22 cellular contexts compared by ENCODE assay signal in genomic region chr3:39419697-39420293, GRCh38. TPM values are rescaled to one million over a fixed set of nuclear protein-coding genes. Genes with fewer than 3 reads are reported as not detected.
A peak's percentile ranks its signal among the peaks of the same experiment; 100 is the strongest.
DNase-seq lines count a peak whose midpoint lies in the region; ATAC-seq and TF ChIP-seq lines count a peak whose summit lies in the region.
"Had no signal": no experiment of that assay in that cellular context is flagged by ENCODE, and none has a peak within 500 bp of the region (broad histone marks: within the 10 kb centered on the region; RNA-seq: fewer than 3 reads in every experiment).

No MANE protein-coding gene starts in this region.

- H3K9me3 ChIP-seq in left lung (no peaks in the 10 kb centered on the region), upper lobe of right lung (no peaks in the 10 kb centered on the region)
- H3K9me3 ChIP-seq: SK-N-SH had no signal

- H3K4me3 ChIP-seq in left lung = no peak overlapping the region
- no peak overlapping the region for H3K4me3 ChIP-seq in upper lobe of right lung
- H3K4me3 ChIP-seq: K562 had no signal

- H3K4me1 ChIP-seq in left lung (no peaks in the 10 kb centered on the region), upper lobe of right lung (no peaks in the 10 kb centered on the region)

- H3K4me3 Mint-ChIP-seq in activated T-cell treated with anti-CD3 and anti-CD28 coated beads, Interleukin-2, amount 50 U/mL, for 72 hours = no peak overlapping the region
- no peak overlapping the region for H3K4me3 Mint-ChIP-seq in activated T-cell treated with anti-CD3 and anti-CD28 coated beads, Interleukin-2, amount 50 U/mL, for 24 hours
- H3K4me3 Mint-ChIP-seq: B cell had no signal

- no peaks in the 10 kb centered on the region for H3K9me3 Mint-ChIP-seq in activated T-cell treated with anti-CD3 and anti-CD28 coated beads, Interleukin-2, amount 50 U/mL, for 72 hours
- no peaks in the 10 kb centered on the region for H3K9me3 Mint-ChIP-seq in activated T-cell treated with anti-CD3 and anti-CD28 coated beads, Interleukin-2, amount 50 U/mL, for 24 hours

- no peak for ATAC-seq in activated T-cell treated with anti-CD3 and anti-CD28 coated beads, Interleukin-2, amount 50 U/mL, for 72 hours (replicated peaks in 1 of 2)
- ATAC-seq in left lung = peak; percentile 86
- ATAC-seq in upper lobe of right lung = peak; percentile 73
- no peak for ATAC-seq in activated CD4-positive, CD25-positive, alpha-beta regulatory T cell treated with anti-CD3 and anti-CD28 coated beads, Interleukin-2, amount 50 U/mL, for 24 hours
- ATAC-seq in HG03196 (IDR thresholded peaks at IDR 0.05; ENCODE audit: unreplicated experiment) = no peak
- ATAC-seq: HepG2, K562 had no signal

- H3K27me3 Mint-ChIP-seq in activated T-cell treated with anti-CD3 and anti-CD28 coated beads, Interleukin-2, amount 50 U/mL, for 72 hours (ENCODE audit: low read depth) = no peaks in the 10 kb centered on the region
- no peaks in the 10 kb centered on the region for H3K27me3 Mint-ChIP-seq in activated T-cell treated with anti-CD3 and anti-CD28 coated beads, Interleukin-2, amount 50 U/mL, for 24 hours
- H3K27me3 Mint-ChIP-seq: B cell had no signal

- H3K27me3 ChIP-seq in left lung = no peaks in the 10 kb centered on the region
- no peaks in the 10 kb centered on the region for H3K27me3 ChIP-seq in upper lobe of right lung

- no peaks in the 10 kb centered on the region for H3K4me1 Mint-ChIP-seq in activated T-cell treated with anti-CD3 and anti-CD28 coated beads, Interleukin-2, amount 50 U/mL, for 72 hours (ENCODE audit: low read depth)
- H3K4me1 Mint-ChIP-seq in activated T-cell treated with anti-CD3 and anti-CD28 coated beads, Interleukin-2, amount 50 U/mL, for 24 hours (ENCODE audit: low read depth) = peaks cover 4% of the 10 kb centered on the region

- TF ChIP-seq CTCF in left lung (IDR thresholded peaks at IDR 0.05) (no peak), upper lobe of right lung (IDR thresholded peaks at IDR 0.05) (no peak)

- H3K36me3 Mint-ChIP-seq in activated T-cell treated with anti-CD3 and anti-CD28 coated beads, Interleukin-2, amount 50 U/mL, for 72 hours (ENCODE audit: insufficient read depth in 2 of 2) = no peaks in the 10 kb centered on the region
- H3K36me3 Mint-ChIP-seq in activated T-cell treated with anti-CD3 and anti-CD28 coated beads, Interleukin-2, amount 50 U/mL, for 24 hours (ENCODE audit: low read depth) = peaks cover 20% of the 10 kb centered on the region

- intact Hi-C loops in left lung (cut with DNase I) (no loop called here), upper lobe of right lung (cut with DNase I) (no loop called here)

- H3K27ac ChIP-seq in left lung (no peak overlapping the region), upper lobe of right lung (no peak overlapping the region)
- H3K27ac ChIP-seq: RWPE1 had no signal

- H3K27ac Mint-ChIP-seq in activated T-cell treated with anti-CD3 and anti-CD28 coated beads, Interleukin-2, amount 50 U/mL, for 72 hours = peak overlapping the region; percentile 62
- H3K27ac Mint-ChIP-seq in activated T-cell treated with anti-CD3 and anti-CD28 coated beads, Interleukin-2, amount 50 U/mL, for 24 hours = no peak overlapping the region
- H3K27ac Mint-ChIP-seq: B cell had no signal

- peaks cover 0 to 1% of the 10 kb centered on the region in 2 donors for H3K36me3 ChIP-seq in left lung
- H3K36me3 ChIP-seq in upper lobe of right lung = no peaks in the 10 kb centered on the region

- no peak for DNase-seq in activated T-cell treated with anti-CD3 and anti-CD28 coated beads, Interleukin-2, amount 50 U/mL, for 72 hours
- no peak for DNase-seq in activated T-cell treated with anti-CD3 and anti-CD28 coated beads, Interleukin-2, amount 50 U/mL, for 24 hours
- DNase-seq in NCI-H748 treated with DMSO at 0.1 percent for 48 hours (lab: John Stamatoyannopoulos, UW) (peak; percentile 39), left lung (no peak), upper lobe of right lung (no peak), superior temporal gyrus (ENCODE audit: extremely low spot score) (no peak)
- DNase-seq: DMS53; GDM1; NCI-H1092 treated with DMSO at 0.1 percent for 48 hours; NCI-H1436 treated with DMSO at 0.1 percent for 48 hours; NCI-H2081 treated with DMSO at 0.1 percent for 48 hours; NCI-H446 treated with DMSO at 0.1 percent for 48 hours; NCI-H526 treated with DMSO at 0.1 percent for 48 hours; NK-92 treated with Interleukin-12 subunit alpha and Interleukin-12 subunit beta, amount 100 ng/mL, for 24 hours; SHP77 treated with DMSO at 0.1 percent for 48 hours; SK-N-SH had no signal

RNA-seq across cellular contexts. Expression of gene RPSA, which starts 13.3 kb away (rescaled TPM):
- 1,000 to 10,000 TPM; 2,329 to 2,816 TPM for total RNA-seq in activated T-cell treated with anti-CD3 and anti-CD28 coated beads, Interleukin-2, amount 50 U/mL, for 72 hours
- total RNA-seq in left lung (1,000 to 10,000 TPM in 1 of 2 donors, 100 to 1,000 TPM in 1; 738 to 1,176 TPM), upper lobe of right lung (732 TPM)

RNA-seq across cellular contexts. Expression of gene SLC25A38, which starts 36.6 kb away (rescaled TPM):
- total RNA-seq in activated T-cell treated with anti-CD3 and anti-CD28 coated beads, Interleukin-2, amount 50 U/mL, for 72 hours = 10 to 100 TPM; 37.5 to 39.7 TPM
- 10 to 100 TPM; 28.9 to 33.7 TPM for total RNA-seq in left lung
- total RNA-seq in upper lobe of right lung = 27.9 TPM

RNA-seq across cellular contexts. Expression of gene MOBP, which starts 47.7 kb away (rescaled TPM):
- total RNA-seq in activated T-cell treated with anti-CD3 and anti-CD28 coated beads, Interleukin-2, amount 50 U/mL, for 72 hours = under 1 TPM in 1 of 2 donors, not detected in 1; 0.34 TPM
- under 1 TPM; 0.09 to 0.16 TPM for total RNA-seq in left lung
- not detected for total RNA-seq in upper lobe of right lung
- total RNA-seq: B cell, HepG2 had no signal

Comparison
In these comparisons a context has a peak if more than half of its experiments do, and no peak if none do; other contexts are left out.
1. ATAC-seq: peak in left lung (single experiment) and upper lobe of right lung (single experiment); none in activated T-cell treated with anti-CD3 and anti-CD28 coated beads, Interleukin-2, amount 50 U/mL, for 72 hours (0 of 2), activated CD4-positive, CD25-positive, alpha-beta regulatory T cell treated with anti-CD3 and anti-CD28 coated beads, Interleukin-2, amount 50 U/mL, for 24 hours (0 of 2) and HG03196 (single experiment).